ENCODE assay signal across 27 cellular contexts in the genomic region with DNA sequence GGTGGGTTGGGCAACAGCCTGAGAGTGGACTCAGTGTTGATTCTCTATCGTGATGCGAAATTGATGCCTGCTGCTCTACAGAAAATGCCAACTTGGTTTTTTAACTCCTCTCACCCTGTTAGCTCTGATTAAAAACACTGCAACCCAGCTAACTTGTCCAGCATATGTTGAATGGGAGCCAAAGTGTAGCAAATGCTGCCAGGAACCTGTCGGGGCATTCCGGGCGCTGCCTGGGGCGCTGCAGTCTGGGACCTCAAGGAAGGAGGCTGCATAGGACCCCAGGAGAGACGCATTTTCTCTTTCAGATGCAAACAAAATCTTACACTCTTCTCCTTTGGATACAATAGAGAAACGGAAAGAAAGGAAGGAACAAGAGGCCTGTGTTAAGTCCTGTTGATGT. TPM values are rescaled to one million over a fixed set of nuclear protein-coding genes. Genes with fewer than 3 reads are reported as not detected.
"Had no signal": no experiment of that assay in that cellular context is flagged by ENCODE, and none has a peak within 500 bp of the region (broad histone marks: within the 10 kb centered on the region; RNA-seq: fewer than 3 reads in every experiment).

No MANE protein-coding gene starts in this region.

- H3K27ac ChIP-seq: epithelial cell of prostate, esophagus muscularis mucosa, gastrocnemius medialis, heart right ventricle, lower lobe of right lung, ovary had no signal

- H3K4me3 Mint-ChIP-seq: memory B cell; mesothelial cell of epicardium; natural killer cell; stimulated activated naive CD8-positive, alpha-beta T cell treated with anti-CD3 and anti-CD28 coated beads, Interleukin-15, amount 100 ng/mL, for 72 hours had no signal

- H3K9me3 Mint-ChIP-seq: memory B cell; mesothelial cell of epicardium; natural killer cell; neural crest cell; stimulated activated naive CD8-positive, alpha-beta T cell treated with anti-CD3 and anti-CD28 coated beads, Interleukin-15, amount 100 ng/mL, for 72 hours had no signal

- H3K36me3 Mint-ChIP-seq: natural killer cell had no signal

- H3K9me3 ChIP-seq: esophagus muscularis mucosa, gastrocnemius medialis, heart right ventricle, lower lobe of right lung, ovary had no signal

- DNase-seq: cortex of kidney; dorsolateral prefrontal cortex; effector CD8-positive, alpha-beta T cell; gastrocnemius medialis; heart right ventricle; hypothalamus; lower lobe of right lung; natural killer cell; nucleus accumbens; right cardiac atrium; small intestine; stimulated activated CD4-positive, alpha-beta T cell treated with anti-CD3 and anti-CD28 coated beads, Interleukin-12 subunit alpha, Interleukin-12 subunit beta, amount 100 ng/mL, for 4 hours; stimulated activated naive CD8-positive, alpha-beta T cell treated with anti-CD3 and anti-CD28 coated beads, Interleukin-15, amount 100 ng/mL, for 72 hours; trophoblast cell had no signal

- H3K27ac Mint-ChIP-seq: memory B cell; mesothelial cell of epicardium; natural killer cell; progenitor cell of endocrine pancreas; stimulated activated naive CD8-positive, alpha-beta T cell treated with anti-CD3 and anti-CD28 coated beads, Interleukin-15, amount 100 ng/mL, for 72 hours had no signal

- H3K36me3 ChIP-seq: ovary had no signal

- ATAC-seq: gastrocnemius medialis; left lobe of liver; lower lobe of right lung; stimulated activated naive CD8-positive, alpha-beta T cell treated with anti-CD3 and anti-CD28 coated beads, Interleukin-15, amount 100 ng/mL, for 72 hours had no signal

- H3K4me3 ChIP-seq: dorsolateral prefrontal cortex, esophagus muscularis mucosa, gastrocnemius medialis, heart right ventricle, lower lobe of right lung, ovary had no signal

RNA-seq across cellular contexts. Expression of a gene that starts 3.9 kb away (rescaled TPM):
- total RNA-seq: esophagus muscularis mucosa, gastrocnemius medialis, heart right ventricle, left lobe of liver, myocyte, subcutaneous adipose tissue had no signal

RNA-seq across cellular contexts. Expression of a gene that starts 24.5 kb away (rescaled TPM):
- total RNA-seq: gastrocnemius medialis, myocyte, urinary bladder had no signal

RNA-seq across cellular contexts. Expression of a gene that starts 33.4 kb away (rescaled TPM):
- total RNA-seq: dorsolateral prefrontal cortex, esophagus muscularis mucosa, fibroblast of villous mesenchyme, gastrocnemius medialis, heart right ventricle, left lobe of liver, lower lobe of right lung, mesothelial cell of epicardium, mucosa of gallbladder, myocyte, natural killer cell, neural crest cell, ovary, progenitor cell of endocrine pancreas, right cardiac atrium, subcutaneous adipose tissue, urinary bladder had no signal
- polyA plus RNA-seq: heart right ventricle, ovary, right cardiac atrium, small intestine, urinary bladder had no signal
